Comparison of ENCODE assay signal across 1 cellular context in genomic region chr1:20589331-20590312, GRCh38.
TF ChIP-seq lines count a peak whose summit lies in the region.

No MANE protein-coding gene starts in this region.

TF ChIP-seq in GM23338, 12 proteins besides CTCF, POLR2A, EP300 and RAD21 (continued from another document):
- TF ChIP-seq ZNF462 (CRISPR knock-in tag; IDR thresholded peaks at IDR 0.05) (no peak), EZH2phosphoT487 (IDR thresholded peaks at IDR 0.05; ENCODE audit: unreplicated experiment) (no peak), CREB1 (CRISPR knock-in tag; IDR thresholded peaks at IDR 0.05; ENCODE audit: low read depth) (no peak)
